8 cellular contexts compared by ENCODE assay signal in the genomic region with DNA sequence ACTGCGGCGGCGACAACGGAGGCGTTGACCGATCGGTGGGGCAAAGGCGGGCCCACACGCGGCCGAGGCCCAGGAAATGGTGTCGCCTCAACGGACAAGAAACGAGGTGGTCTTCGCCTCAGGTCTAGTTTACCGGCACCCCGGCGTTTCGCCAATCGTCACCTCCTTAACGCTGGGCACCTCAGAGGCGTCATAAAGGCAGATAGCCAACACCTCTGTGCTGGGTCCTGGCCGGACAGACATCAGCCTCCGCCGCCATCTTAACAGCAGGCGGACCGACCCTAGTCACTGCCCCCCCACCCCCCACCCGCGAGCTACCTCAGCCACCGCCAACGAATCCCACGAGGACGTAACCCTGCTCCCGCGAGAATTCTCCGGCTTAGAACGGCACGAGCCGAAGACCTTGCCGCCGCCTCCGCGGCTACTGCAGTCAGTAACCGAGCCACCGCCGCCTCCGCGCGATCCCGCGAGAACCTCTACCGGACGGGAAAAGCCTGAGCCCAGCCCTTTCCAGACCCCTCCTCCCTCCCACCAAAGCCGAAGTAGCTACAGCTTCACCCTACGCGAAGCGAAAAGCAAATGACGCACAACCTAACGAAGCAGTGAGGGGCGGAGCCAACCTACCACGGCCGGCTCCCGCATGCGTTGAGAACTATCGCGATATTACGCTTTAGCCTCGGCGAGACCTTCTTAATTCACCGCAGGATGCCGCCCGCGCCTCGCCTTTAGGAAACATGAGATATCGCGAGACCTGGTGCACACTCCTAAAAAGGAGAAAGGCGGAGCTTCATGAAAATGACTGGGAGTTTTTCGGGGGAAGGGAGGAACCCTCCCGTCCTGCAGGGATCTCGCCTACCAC. TPM values are rescaled to one million over a fixed set of nuclear protein-coding genes. Genes with fewer than 3 reads are reported as not detected.
A peak's percentile ranks its signal among the peaks of the same experiment; 100 is the strongest.
DNase-seq lines count a peak whose midpoint lies in the region; ATAC-seq, FAIRE-seq and TF ChIP-seq lines count a peak whose summit lies in the region.

No MANE protein-coding gene starts in this region.

- H3K4me1 ChIP-seq in kidney (ENCODE audit: control insufficient read depth in 1 of 2, insufficient read depth in 1 of 2, low read depth in 1 of 2, low read length in 2 of 2): peaks cover 0 to 4% of the 10 kb centered on the region in 2 donors

- peak; percentile 99 for FAIRE-seq in kidney (lab: Jason Lieb, UNC)

- DNase-seq in AML-193 (lab: John Stamatoyannopoulos, UW) (peak; percentile 91 to 93), GM19238 (ENCODE audit: insufficient read length, low spot score) (peak; percentile 42), NCI-H510A (lab: John Stamatoyannopoulos, UW) (peak; percentile 96), choroid plexus epithelial cell (ENCODE audit: low read depth) (peak; percentile 98), kidney (peak; percentile 97)
- DNase-seq in activated CD4-positive, alpha-beta T cell treated with anti-CD3 and anti-CD28 coated beads for 24 hours (ENCODE audit: low read depth in 2 of 2): peak; percentile 74 to 75
- DNase-seq in stimulated activated CD4-positive, alpha-beta T cell treated with anti-CD3 and anti-CD28 coated beads, Interleukin-15, amount 100 ng/mL, for 1 hour (ENCODE audit: low read depth in 1 of 2, low spot score in 1 of 2): peak; percentile 70 to 75

- intact Hi-C loops in kidney (cut with DNase I): no loop called here

- peak overlapping the region; percentile 89 to 92 for H3K27ac ChIP-seq in kidney (ENCODE audit: low read depth in 2 of 2, low read length in 2 of 2)

- ATAC-seq in HG03439 (IDR thresholded peaks at IDR 0.05; ENCODE audit: unreplicated experiment): peak; percentile 69

- no peaks in the 10 kb centered on the region for H3K9me3 ChIP-seq in kidney (ENCODE audit: control insufficient read depth in 1 of 2, low read length in 2 of 2)

- peaks cover 0 to 8% of the 10 kb centered on the region in 2 donors for H3K36me3 ChIP-seq in kidney (ENCODE audit: control insufficient read depth in 1 of 2, insufficient read depth in 2 of 2, low read length in 2 of 2)

- peak overlapping the region; percentile 80 for H3K9ac ChIP-seq in kidney (ENCODE audit: low read length in 2 of 2)

- H3K4me3 ChIP-seq in choroid plexus epithelial cell (ENCODE audit: low read depth, low read length) (peak overlapping the region; percentile 77), kidney (ENCODE audit: low read length in 2 of 2) (peak overlapping the region; percentile 80 to 86)

- no peak for TF ChIP-seq CTCF in choroid plexus epithelial cell (conservative IDR thresholded peaks at IDR 0.05; ENCODE audit: low read depth, low read length)
- TF ChIP-seq CTCF in kidney (IDR thresholded peaks at IDR 0.05; ENCODE audit: borderline replicate concordance, extremely low read depth, insufficient read depth): no peak

RNA-seq across cellular contexts. Expression of a gene that starts 2.7 kb away (rescaled TPM):
- 203 TPM for total RNA-seq in kidney
- polyA plus RNA-seq in kidney (ENCODE audit: insufficient read depth, low read depth, low replicate concordance): 34.2 TPM

Comparison
In these comparisons a context has a peak if more than half of its experiments do, and no peak if none do; other contexts are left out.
1. Peak in every context shown above with its lines: DNase-seq, ATAC-seq, H3K4me3 ChIP-seq and H3K27ac ChIP-seq.
2. DNase-seq: peak in every context shown above with its lines; median percentile 98 in choroid plexus epithelial cell; 97 in kidney; 96 in NCI-H510A; 92 in AML-193; 74 in activated CD4-positive, alpha-beta T cell treated with anti-CD3 and anti-CD28 coated beads for 24 hours; 72 in stimulated activated CD4-positive, alpha-beta T cell treated with anti-CD3 and anti-CD28 coated beads, Interleukin-15, amount 100 ng/mL, for 1 hour; 42 in GM19238.